Comparison of ENCODE assay signal across 8 cellular contexts in the genomic region with DNA sequence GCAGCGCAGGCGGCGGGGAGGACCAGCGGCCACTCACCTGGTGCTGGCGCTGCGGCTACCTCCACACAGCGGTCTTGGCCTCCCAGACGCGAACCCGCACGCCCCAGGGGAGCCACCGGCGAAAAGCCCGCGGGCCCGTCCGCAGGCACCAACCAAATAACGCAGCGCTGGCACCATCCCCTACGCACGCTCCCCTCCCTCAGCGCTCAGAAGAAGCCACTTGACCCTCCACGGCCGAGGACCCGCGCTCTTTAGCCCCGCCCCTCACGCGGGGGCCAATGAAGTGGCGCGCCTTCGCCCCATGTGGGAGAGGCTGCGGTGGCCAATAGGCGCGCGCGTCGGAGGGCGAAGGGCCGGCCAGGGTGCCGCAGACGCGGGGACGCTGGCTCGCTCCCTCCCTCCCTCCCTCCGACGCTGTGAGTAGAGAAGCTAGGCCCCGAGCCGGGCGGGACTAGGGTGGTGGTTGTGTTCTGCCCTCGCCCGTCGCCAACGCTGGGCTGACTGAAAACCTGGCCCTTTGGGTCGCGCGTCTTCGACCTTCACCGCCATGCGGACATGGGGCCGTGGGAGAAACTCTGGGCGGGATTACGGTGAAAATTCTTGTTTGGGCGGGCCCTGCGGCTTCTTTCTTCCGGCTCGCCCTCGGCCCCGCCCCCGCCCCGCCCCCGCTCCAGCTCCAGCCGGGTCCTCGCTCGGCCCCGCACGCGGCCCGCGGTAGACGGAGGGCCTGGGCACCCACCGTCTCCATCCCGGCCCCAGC. TPM values are rescaled to one million over a fixed set of nuclear protein-coding genes. Genes with fewer than 3 reads are reported as not detected.
DNase-seq lines count a peak whose midpoint lies in the region; ATAC-seq and TF ChIP-seq lines count a peak whose summit lies in the region.

A gene with protein sequence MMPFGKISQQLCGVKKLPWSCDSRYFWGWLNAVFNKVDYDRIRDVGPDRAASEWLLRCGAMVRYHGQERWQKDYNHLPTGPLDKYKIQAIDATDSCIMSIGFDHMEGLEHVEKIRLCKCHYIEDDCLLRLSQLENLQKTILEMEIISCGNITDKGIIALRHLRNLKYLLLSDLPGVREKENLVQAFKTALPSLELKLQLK (plus strand): TSS at position 351 of the 760 bp plus-strand sequence. CDS start 9,164 bp downstream, outside the sequence.
A gene (minus strand): TSS at position 256 of the 760 bp plus-strand sequence. CDS start 79 bp downstream, at position 177.

- H3K4me2 ChIP-seq in MM.1S (ENCODE audit: low read depth, low read length) (peak within 1 kb of the TSS; percentile 87), neuronal stem cell (ENCODE audit: insufficient read depth, low read length, poor library complexity, severe bottlenecking) (peak within 1 kb of the TSS; percentile 65)

- no peaks in the 10 kb centered on the region for H4K20me1 ChIP-seq in MM.1S (ENCODE audit: insufficient read depth, low read length)

- no peaks in the 10 kb centered on the region for H3K9me3 ChIP-seq in MM.1S (replicated peaks; ENCODE audit: insufficient read depth, low read length)
- peaks cover 2 to 13% of the 10 kb centered on the region in 2 donors for H3K9me3 ChIP-seq in neuronal stem cell (replicated peaks in 1 of 2; ENCODE audit: control insufficient read depth in 2 of 2, insufficient read depth in 1 of 2, low read depth in 1 of 2, low read length in 2 of 2)

- peak; percentile 93 for ATAC-seq in foreskin keratinocyte

- peak within 1 kb of the TSS; percentile 71 for H2BK15ac ChIP-seq in neuronal stem cell (ENCODE audit: low read length)

- DNase-seq in GDM1 (lab: John Stamatoyannopoulos, UW) (peak; percentile 94), HCEC 1CT (peak; percentile 91), MM.1S (peak; percentile 90), SIG-M5 treated with dmso at 0.1 percent for 504 hours (lab: John Stamatoyannopoulos, UW; ENCODE audit: unreplicated experiment) (peak; percentile 86), activated gamma-delta T cell treated with Interleukin-2 at 50 U/mL for 16 hours (peak; percentile 86), foreskin keratinocyte (peak; percentile 83 to 92), neuronal stem cell (ENCODE audit: low spot score) (peak; percentile 94), substantia nigra (lab: John Stamatoyannopoulos, UW) (peak; percentile 64 to 98 (median 91))

- H4K8ac ChIP-seq in neuronal stem cell (ENCODE audit: low read depth, low read length), result peak within 1 kb of the TSS; percentile 95

- H3K4me3 ChIP-seq in MM.1S (ENCODE audit: low read length), result peak within 1 kb of the TSS; percentile 84
- H3K4me3 ChIP-seq in neuronal stem cell (ENCODE audit: low read length in 2 of 2), result peak within 1 kb of the TSS; percentile 80 to 91

- peak within 1 kb of the TSS; percentile 69 for H2BK12ac ChIP-seq in neuronal stem cell (ENCODE audit: low read length)

- peak within 1 kb of the TSS; percentile 76 for H3K23ac ChIP-seq in neuronal stem cell (ENCODE audit: low read depth, low read length, poor library complexity)

- H3K18ac ChIP-seq in neuronal stem cell (ENCODE audit: low read length), result peak within 1 kb of the TSS; percentile 100

- H2BK5ac ChIP-seq in neuronal stem cell (ENCODE audit: low read length), result no peak within 1 kb of the TSS

- H3K27me3 ChIP-seq in MM.1S (replicated peaks; ENCODE audit: insufficient read depth, low read length), result no peaks in the 10 kb centered on the region
- H3K27me3 ChIP-seq in foreskin keratinocyte, result no peaks in the 10 kb centered on the region
- H3K27me3 ChIP-seq in neuronal stem cell (ENCODE audit: control insufficient read depth in 3 of 3, insufficient read depth in 3 of 3, low read depth in 1 of 3, low read length in 3 of 3), result no peaks in the 10 kb centered on the region

- peaks cover 12% of the 10 kb centered on the region for H3K79me2 ChIP-seq in MM.1S (ENCODE audit: low read length)

- no peak within 1 kb of the TSS for H4K91ac ChIP-seq in neuronal stem cell (ENCODE audit: low read depth, low read length, poor library complexity)

- H2AFZ ChIP-seq in MM.1S (ENCODE audit: low read length) (peak within 1 kb of the TSS; percentile 75), neuronal stem cell (ENCODE audit: low read length) (peak within 1 kb of the TSS; percentile 92)

- no peak within 1 kb of the TSS for H2AK5ac ChIP-seq in neuronal stem cell (ENCODE audit: low read depth, low read length)

- peak within 1 kb of the TSS; percentile 70 for H3K9ac ChIP-seq in MM.1S (ENCODE audit: low read length)
- peak within 1 kb of the TSS; percentile 91 for H3K9ac ChIP-seq in neuronal stem cell (ENCODE audit: low read depth, low read length, poor library complexity)

- TF ChIP-seq CTCF in MM.1S (IDR thresholded peaks at IDR 0.05; ENCODE audit: low read length) (no peak; the same call in 1 of the 2 replicates), foreskin keratinocyte (conservative IDR thresholded peaks at IDR 0.05) (no peak)

- H3K27ac ChIP-seq in MM.1S (ENCODE audit: low read length) (peak within 1 kb of the TSS; percentile 74; the same call in 1 of the 2 replicates), foreskin keratinocyte (peak within 1 kb of the TSS; percentile 86), neuronal stem cell (replicated peaks; ENCODE audit: low read length) (peak within 1 kb of the TSS; percentile 92), substantia nigra (ENCODE audit: low read depth, low read length, poor library complexity, severe bottlenecking) (peak within 1 kb of the TSS; percentile 88)

- H2BK120ac ChIP-seq in neuronal stem cell (ENCODE audit: low read depth, low read length), result no peak within 1 kb of the TSS

- no CpG with 5 or more reads among the region's 83 CpGs for WGBS in neuronal stem cell (ENCODE audit: extremely low coverage in 2 of 2, insufficient read length in 2 of 2, insufficient replicate concordance in 1 of 2), 2 donors

- H3F3A ChIP-seq in MM.1S (ENCODE audit: insufficient read depth, low read length), result 0 out of 2 replicates have a peak, but pooled peaks cover 3% of the 10 kb centered on the region

- no peaks in the 10 kb centered on the region for H3K36me3 ChIP-seq in MM.1S (replicated peaks; ENCODE audit: insufficient read depth, low read length)
- peaks cover 0 to 19% of the 10 kb centered on the region in 2 donors for H3K36me3 ChIP-seq in neuronal stem cell (replicated peaks in 1 of 2; ENCODE audit: control insufficient read depth in 2 of 2, insufficient read depth in 2 of 2, low read length in 2 of 2)

- H3K4me1 ChIP-seq in MM.1S (ENCODE audit: low read length), result peaks cover 6% of the 10 kb centered on the region; the same call in 1 of the 2 replicates
- H3K4me1 ChIP-seq in foreskin keratinocyte, result peaks cover 9% of the 10 kb centered on the region
- peaks cover 2% of the 10 kb centered on the region in 2 donors for H3K4me1 ChIP-seq in neuronal stem cell (ENCODE audit: control insufficient read depth in 2 of 2, insufficient read depth in 1 of 2, low read depth in 1 of 2, low read length in 2 of 2)

- peak within 1 kb of the TSS; percentile 95 for H3K14ac ChIP-seq in neuronal stem cell (ENCODE audit: low read length)

- no peaks in the 10 kb centered on the region for H3K79me1 ChIP-seq in neuronal stem cell (ENCODE audit: low read depth, low read length)

- no peak within 1 kb of the TSS for H3K4ac ChIP-seq in neuronal stem cell (ENCODE audit: low read length)

- no peaks in the 10 kb centered on the region for H3K9me2 ChIP-seq in MM.1S (replicated peaks; ENCODE audit: insufficient read depth, low read length)

RNA-seq across cellular contexts. Expression of the first gene that starts in this region (rescaled TPM):
- 7.7 and 7.8 TPM in 2 replicates for total RNA-seq in foreskin keratinocyte
- 8.0 and 8.8 TPM in 2 replicates for polyA plus RNA-seq in foreskin keratinocyte
- 11.3 TPM for polyA plus RNA-seq in neuronal stem cell (2013, experiment 1 of 2)
- polyA plus RNA-seq in neuronal stem cell (2013, experiment 2 of 2), result 10.7 TPM

RNA-seq across cellular contexts. Expression of the second gene that starts in this region (rescaled TPM):
- total RNA-seq in foreskin keratinocyte, result 7.2 and 9.1 TPM in 2 replicates
- polyA plus RNA-seq in foreskin keratinocyte, result 2.7 and 3.7 TPM in 2 replicates
- polyA plus RNA-seq in neuronal stem cell (2013, experiment 1 of 2), result 6.7 TPM
- polyA plus RNA-seq in neuronal stem cell (2013, experiment 2 of 2), result 6.9 TPM

Comparison
In these comparisons a context has a peak if more than half of its experiments do, and no peak if none do; other contexts are left out.
1. Peak in every context shown above with its lines: DNase-seq, ATAC-seq, H3K4me3 ChIP-seq and H3K27ac ChIP-seq.